In genomic region chr11:130725417-130726233, GRCh38 we compare ENCODE assay signal across 15 cellular contexts.
DNase-seq lines count a peak whose midpoint lies in the region; ATAC-seq and TF ChIP-seq lines count a peak whose summit lies in the region.
"Had no signal": no experiment of that assay in that cellular context is flagged by ENCODE, and none has a peak within 500 bp of the region (broad histone marks: within the 10 kb centered on the region; RNA-seq: fewer than 3 reads in every experiment).

No MANE protein-coding gene starts in this region.

- H3K36me3 ChIP-seq in Panc1 (ENCODE audit: control insufficient read depth, insufficient read depth, low read length) = no peaks in the 10 kb centered on the region
- H3K36me3 ChIP-seq: pancreas had no signal

- DNase-seq in Daoy (ENCODE audit: low read depth) (peak; percentile 54), Panc1 (ENCODE audit: low read depth, low spot score) (no peak), epithelial cell of esophagus (ENCODE audit: low read depth) (peak; percentile 74), lung microvascular endothelial cell (ENCODE audit: low read depth in 2 of 2) (peak; percentile 25 to 40), coronary artery (ENCODE audit: low spot score) (no peak), NCI-H1694 treated with DMSO at 0.1 percent for 48 hours (lab: John Stamatoyannopoulos, UW) (no peak)
- no peak for DNase-seq in activated T-cell treated with anti-CD3 and anti-CD28 coated beads, Interleukin-2, amount 50 U/mL, for 48 hours
- no peak for DNase-seq in activated CD4-positive, alpha-beta memory T cell treated with anti-CD3 and anti-CD28 coated beads, Interleukin-2, amount 10 ng/mL, durations not matched to agents 7 days and 5 days
- DNase-seq: activated naive CD4-positive, alpha-beta T cell treated with Interleukin-2 at 50 U/mL for 16 hours; Calu3; pancreas; stimulated activated CD4-positive, alpha-beta T cell treated with anti-CD3 and anti-CD28 coated beads, Interleukin-15, amount 100 ng/mL, for 24 hours had no signal

- BruUV-seq in Panc1 (replicated peaks; lab: Mats Ljungman, UMichigan) = no TSS peak

- POLR2A ChIA-PET in Panc1 (lab: Charles Lee) = interaction anchor here (0.6 kb wide), 1 partner anchor 129 kb away, joined by 20 read pairs; no protein-coding TSS in a partner anchor
- POLR2A ChIA-PET in activated CD4-positive, alpha-beta memory T cell treated with anti-CD3 and anti-CD28 coated beads, Interleukin-2, amount 10 ng/mL, durations not matched to agents 7 days and 5 days (lab: Charles Lee) = no interaction called here

- H3K27ac ChIP-seq in Panc1 (ENCODE audit: low read length) (peak overlapping the region; percentile 54; the same call in 1 of the 2 replicates), coronary artery (no peak overlapping the region)
- H3K27ac ChIP-seq: pancreas, SK-N-MC had no signal

- H3K36me3 Mint-ChIP-seq in activated CD4-positive, alpha-beta memory T cell treated with anti-CD3 and anti-CD28 coated beads, Interleukin-2, amount 10 ng/mL, durations not matched to agents 7 days and 5 days (ENCODE audit: low read depth) = no peaks in the 10 kb centered on the region
- H3K36me3 Mint-ChIP-seq: memory B cell had no signal

- H3K4me1 Mint-ChIP-seq in activated CD4-positive, alpha-beta memory T cell treated with anti-CD3 and anti-CD28 coated beads, Interleukin-2, amount 10 ng/mL, durations not matched to agents 7 days and 5 days = no peaks in the 10 kb centered on the region
- H3K4me1 Mint-ChIP-seq: central memory CD8-positive, alpha-beta T cell; memory B cell had no signal

- peaks cover 31% of the 10 kb centered on the region for H3K4me1 ChIP-seq in Panc1 (ENCODE audit: control insufficient read depth, insufficient read depth, low read length)
- H3K4me1 ChIP-seq: pancreas had no signal

- no peak overlapping the region for H3K27ac Mint-ChIP-seq in activated CD4-positive, alpha-beta memory T cell treated with anti-CD3 and anti-CD28 coated beads, Interleukin-2, amount 10 ng/mL, durations not matched to agents 7 days and 5 days
- H3K27ac Mint-ChIP-seq: memory B cell had no signal

- intact Hi-C loops in Panc1 (cut with micrococcal nuclease; ENCODE audit: unreplicated experiment) = no loop called here

- H3K9me3 Mint-ChIP-seq in activated CD4-positive, alpha-beta memory T cell treated with anti-CD3 and anti-CD28 coated beads, Interleukin-2, amount 10 ng/mL, durations not matched to agents 7 days and 5 days = peaks cover 2% of the 10 kb centered on the region

- no peaks in the 10 kb centered on the region for H3K27me3 Mint-ChIP-seq in activated CD4-positive, alpha-beta memory T cell treated with anti-CD3 and anti-CD28 coated beads, Interleukin-2, amount 10 ng/mL, durations not matched to agents 7 days and 5 days

- H3K9me3 ChIP-seq in Panc1 (ENCODE audit: control insufficient read depth, insufficient read depth, low read depth, low read length) = peaks cover 4% of the 10 kb centered on the region; the same call in 1 of the 2 replicates
- H3K9me3 ChIP-seq: pancreas had no signal

- TF ChIP-seq CTCF in Panc1 (IDR thresholded peaks at IDR 0.05) (no peak), epithelial cell of esophagus (IDR thresholded peaks at IDR 0.05; ENCODE audit: insufficient read depth, low read depth, low read length, missing control alignments) (no peak), coronary artery (IDR thresholded peaks at IDR 0.05) (no peak)

- H3K4me3 Mint-ChIP-seq in activated CD4-positive, alpha-beta memory T cell treated with anti-CD3 and anti-CD28 coated beads, Interleukin-2, amount 10 ng/mL, durations not matched to agents 7 days and 5 days = no peak overlapping the region
- H3K4me3 Mint-ChIP-seq: central memory CD8-positive, alpha-beta T cell; memory B cell had no signal

- H3K4me3 ChIP-seq in Panc1 (ENCODE audit: low read depth in 2 of 2, low read length in 2 of 2) (no peak overlapping the region), epithelial cell of esophagus (ENCODE audit: low read length) (no peak overlapping the region), coronary artery (no peak overlapping the region)
- H3K4me3 ChIP-seq: pancreas, SK-N-MC had no signal

- peak; percentile 51 for ATAC-seq in Panc1

- CTCF ChIA-PET in Panc1 (lab: Charles Lee) = interaction anchor here (0.7 kb wide), 1 partner anchor 116 kb away, joined by 14 read pairs; no protein-coding TSS in a partner anchor
- CTCF ChIA-PET in activated CD4-positive, alpha-beta memory T cell treated with anti-CD3 and anti-CD28 coated beads, Interleukin-2, amount 10 ng/mL, durations not matched to agents 7 days and 5 days (lab: Charles Lee) = no interaction called here

- no peaks in the 10 kb centered on the region for H3K27me3 ChIP-seq in Panc1 (ENCODE audit: control insufficient read depth, insufficient read depth, low read length)
- H3K27me3 ChIP-seq: pancreas had no signal

- in situ Hi-C loops in Panc1 (cut with HindIII; ENCODE audit: low pct_unique_long_range_greater_than_20kb, low sequenced_read_pairs) = no loop called here

Comparison
In these comparisons a context has a peak if more than half of its experiments do, and no peak if none do; other contexts are left out.
1. DNase-seq: peak in Daoy (single experiment), epithelial cell of esophagus (single experiment) and lung microvascular endothelial cell (2 of 2); none in Panc1 (single experiment), coronary artery (single experiment), activated T-cell treated with anti-CD3 and anti-CD28 coated beads, Interleukin-2, amount 50 U/mL, for 48 hours (0 of 2), activated CD4-positive, alpha-beta memory T cell treated with anti-CD3 and anti-CD28 coated beads, Interleukin-2, amount 10 ng/mL, durations not matched to agents 7 days and 5 days (single experiment) and NCI-H1694 treated with DMSO at 0.1 percent for 48 hours (single experiment).